1 cellular context compared by ENCODE assay signal in genomic region chr19:3500429-3501101, GRCh38.
TF ChIP-seq lines count a peak whose summit lies in the region.

Gene DOHH (minus strand): TSS chr19:3500674. CDS start chr19:3496814, 3,860 bp downstream.

TF ChIP-seq in HepG2, 621 proteins besides CTCF, POLR2A, EP300 and RAD21 (continued from another document and continues in another):
- TF ChIP-seq MED13 (CRISPR knock-in tag; IDR thresholded peaks at IDR 0.05) (no peak), ZNF709 (CRISPR knock-in tag; IDR thresholded peaks at IDR 0.05) (peak; percentile 71; the same call in 1 of the 2 replicates), ZNF205 (CRISPR knock-in tag; IDR thresholded peaks at IDR 0.05) (peak; percentile 87; the same call in 1 of the 2 replicates), ZNF646 (CRISPR knock-in tag; IDR thresholded peaks at IDR 0.05) (no peak), ZKSCAN5 (CRISPR knock-in tag; IDR thresholded peaks at IDR 0.05) (peak; percentile 54; the same call in 1 of the 2 replicates), ZNF510 (CRISPR knock-in tag; IDR thresholded peaks at IDR 0.05; ENCODE audit: low read depth) (peak; percentile 68; the same call in 1 of the 2 replicates), HIVEP1 (CRISPR knock-in tag; IDR thresholded peaks at IDR 0.05) (peak; percentile 84; the same call in 1 of the 2 replicates), ZFP91 (CRISPR knock-in tag; IDR thresholded peaks at IDR 0.05; ENCODE audit: borderline replicate concordance) (peak; percentile 93), HMGXB4 (CRISPR knock-in tag; IDR thresholded peaks at IDR 0.05; ENCODE audit: borderline replicate concordance in 1 of 2, low read depth in 1 of 2) (peak; percentile 77 to 89), ZBTB4 (CRISPR knock-in tag; IDR thresholded peaks at IDR 0.05; ENCODE audit: borderline replicate concordance) (peak; percentile 48; the same call in 1 of the 2 replicates), YY1 (IDR thresholded peaks at IDR 0.05; ENCODE audit: insufficient read depth, insufficient replicate concordance, low read depth, low read length) (peak; percentile 99), KDM6A (CRISPR knock-in tag; IDR thresholded peaks at IDR 0.05; ENCODE audit: low read depth) (no peak), ZFP37 (CRISPR knock-in tag; IDR thresholded peaks at IDR 0.05; ENCODE audit: borderline replicate concordance) (no peak), ETS1 (CRISPR knock-in tag; IDR thresholded peaks at IDR 0.05) (no peak), ZBTB39 (CRISPR knock-in tag; IDR thresholded peaks at IDR 0.05) (no peak; the same call in 1 of the 2 replicates), TIGD3 (CRISPR knock-in tag; IDR thresholded peaks at IDR 0.05; ENCODE audit: borderline replicate concordance) (0 out of 2 replicates have a peak, but pooled peaks have one; percentile 65), SAP130 (CRISPR knock-in tag; IDR thresholded peaks at IDR 0.05; ENCODE audit: low read depth) (peak; percentile 91), TAF15 (IDR thresholded peaks at IDR 0.05; ENCODE audit: low read depth, low read length, poor library complexity, severe bottlenecking) (no peak), PHF5A (CRISPR knock-in tag; IDR thresholded peaks at IDR 0.05; ENCODE audit: low read depth, unreplicated experiment) (peak; percentile 48), ZNF430 (CRISPR knock-in tag; IDR thresholded peaks at IDR 0.05) (peak; percentile 64), ZNF891 (CRISPR knock-in tag; IDR thresholded peaks at IDR 0.05) (peak; percentile 84; the same call in 1 of the 2 replicates), SIN3A (IDR thresholded peaks at IDR 0.05; ENCODE audit: borderline replicate concordance, low read depth, low read length) (peak; percentile 89; the same call in 1 of the 2 replicates), SRY (CRISPR knock-in tag; IDR thresholded peaks at IDR 0.05) (peak; percentile 93), ZUFSP (CRISPR knock-in tag; IDR thresholded peaks at IDR 0.05; ENCODE audit: borderline replicate concordance) (no peak), KDM5A (IDR thresholded peaks at IDR 0.05; ENCODE audit: borderline replicate concordance, low read length) (peak; percentile 92), EEA1 (CRISPR knock-in tag; IDR thresholded peaks at IDR 0.05; ENCODE audit: borderline replicate concordance) (peak; percentile 77; the same call in 1 of the 2 replicates), DR1 (CRISPR knock-in tag; IDR thresholded peaks at IDR 0.05) (peak; percentile 85), ZFP36L1 (CRISPR knock-in tag; IDR thresholded peaks at IDR 0.05) (0 out of 2 replicates have a peak, but pooled peaks have one; percentile 57), ZSCAN9 (CRISPR knock-in tag; IDR thresholded peaks at IDR 0.05; ENCODE audit: borderline replicate concordance) (peak; percentile 70; the same call in 1 of the 2 replicates), ZNF343 (CRISPR knock-in tag; IDR thresholded peaks at IDR 0.05) (peak; percentile 79), SP2 (CRISPR knock-in tag; IDR thresholded peaks at IDR 0.05) (no peak), FOXA1 (IDR thresholded peaks at IDR 0.05) (no peak), FOXA1 (CRISPR knock-in tag; IDR thresholded peaks at IDR 0.05) (0 out of 2 replicates have a peak, but pooled peaks have one; percentile 2)
